In the genomic region with DNA sequence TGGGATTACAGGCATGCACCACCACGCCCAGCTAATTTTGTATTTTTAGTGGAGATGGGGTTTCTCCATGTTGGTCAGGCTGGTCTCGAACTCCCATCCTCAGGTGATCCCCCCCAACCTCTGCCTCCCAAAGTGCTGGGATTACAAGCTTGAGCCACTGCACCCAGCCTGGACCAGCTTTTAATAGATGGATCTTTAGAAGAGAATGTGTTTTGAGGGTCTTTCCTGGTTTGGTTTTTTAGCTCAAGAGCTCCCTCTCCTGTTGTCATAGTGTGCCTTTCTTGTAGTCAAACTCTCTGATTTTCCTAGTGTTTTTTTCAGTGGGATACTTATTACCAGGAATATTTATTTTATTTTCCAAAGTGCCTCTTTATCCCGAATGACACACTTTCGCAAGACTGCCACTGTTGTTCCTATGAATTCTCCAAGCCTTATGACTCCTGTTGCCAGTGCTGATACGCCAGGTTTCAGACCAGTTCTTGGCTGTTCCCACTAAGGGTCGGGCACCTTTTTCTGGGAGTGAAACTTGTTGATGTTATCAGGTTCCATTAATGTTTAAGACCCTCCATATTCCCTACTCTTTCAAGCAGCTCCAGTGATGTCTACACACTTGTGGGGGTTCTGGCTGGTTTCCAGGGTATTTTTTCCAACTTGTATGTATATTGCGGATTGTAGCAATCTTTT, we compare ENCODE assay signal across 9 cellular contexts. TPM values are rescaled to one million over a fixed set of nuclear protein-coding genes. Genes with fewer than 3 reads are reported as not detected.
A peak's percentile ranks its signal among the peaks of the same experiment; 100 is the strongest.
DNase-seq lines count a peak whose midpoint lies in the region; ATAC-seq, FAIRE-seq and TF ChIP-seq lines count a peak whose summit lies in the region.
"Had no signal": no experiment of that assay in that cellular context is flagged by ENCODE, and none has a peak within 500 bp of the region (broad histone marks: within the 10 kb centered on the region; RNA-seq: fewer than 3 reads in every experiment).

No MANE protein-coding gene starts in this region.

- H3K9me1 ChIP-seq in endothelial cell of umbilical vein (replicated peaks; ENCODE audit: control insufficient read depth, extremely low read depth, insufficient read depth, low read length), result no peaks in the 10 kb centered on the region

- H2BK15ac ChIP-seq in neuronal stem cell (ENCODE audit: low read length), result no peak overlapping the region

- no peak overlapping the region for H3K23ac ChIP-seq in neuronal stem cell (ENCODE audit: low read depth, low read length, poor library complexity)

- H3K4me2 ChIP-seq in GM23338, result no peak overlapping the region
- H3K4me2 ChIP-seq in endothelial cell of umbilical vein (ENCODE audit: insufficient read depth, low read length), result no peak overlapping the region
- H3K4me2 ChIP-seq in neuronal stem cell (ENCODE audit: insufficient read depth, low read length, poor library complexity, severe bottlenecking), result no peak overlapping the region

- no peak overlapping the region for H4K8ac ChIP-seq in neuronal stem cell (ENCODE audit: low read depth, low read length)

- BruUV-seq in endothelial cell of umbilical vein (replicated peaks; lab: Mats Ljungman, UMichigan), result no TSS peak

- H2AFZ ChIP-seq in GM23338 (no peak overlapping the region), endothelial cell of umbilical vein (ENCODE audit: low read depth, low read length) (no peak overlapping the region), neuronal stem cell (ENCODE audit: low read length) (no peak overlapping the region)

- no peak overlapping the region for H3K4me3 Mint-ChIP-seq in GM23338
- no peak overlapping the region for H3K4me3 Mint-ChIP-seq in activated CD4-positive, alpha-beta T cell treated with anti-CD3 and anti-CD28 coated beads, Interleukin-2, amount 10 ng/mL, durations not matched to agents 24 days and 14 days

- H3K4me3 ChIP-seq in GM23338 (no peak overlapping the region), endothelial cell of umbilical vein (replicated peaks in 1 of 3; ENCODE audit: insufficient read depth in 1 of 3, low read depth in 1 of 3, low read length in 3 of 3) (no peak overlapping the region), neuronal stem cell (ENCODE audit: low read length in 2 of 2) (no peak overlapping the region)

- no peak overlapping the region for H3K4ac ChIP-seq in neuronal stem cell (ENCODE audit: low read length)

- FAIRE-seq in endothelial cell of umbilical vein (lab: Jason Lieb, UNC), result peak; percentile 37

- H3K27me3 Mint-ChIP-seq in GM23338 (ENCODE audit: insufficient read depth, low read depth, poor library complexity), result no peaks in the 10 kb centered on the region
- H3K27me3 Mint-ChIP-seq in activated CD4-positive, alpha-beta T cell treated with anti-CD3 and anti-CD28 coated beads, Interleukin-2, amount 10 ng/mL, durations not matched to agents 24 days and 14 days, result no peaks in the 10 kb centered on the region

- no peaks in the 10 kb centered on the region for H3F3A ChIP-seq in GM23338 (replicated peaks; ENCODE audit: low read depth)

- H2BK12ac ChIP-seq in neuronal stem cell (ENCODE audit: low read length), result no peak overlapping the region

- WGBS in neuronal stem cell (ENCODE audit: extremely low coverage in 2 of 2, insufficient read length in 2 of 2, insufficient replicate concordance in 1 of 2), 2 donors, result no CpG with 5 or more reads among the region's 7 CpGs

- ATAC-seq in GM23338 (peak; percentile 87), GM19467 (IDR thresholded peaks at IDR 0.05; ENCODE audit: unreplicated experiment) (no peak)

- H3K79me2 ChIP-seq in GM23338 (replicated peaks; ENCODE audit: insufficient read depth), result no peaks in the 10 kb centered on the region
- no peaks in the 10 kb centered on the region for H3K79me2 ChIP-seq in endothelial cell of umbilical vein (ENCODE audit: control insufficient read depth, insufficient read depth, low read length)

- H3K18ac ChIP-seq in neuronal stem cell (ENCODE audit: low read length), result no peak overlapping the region

- H3K27ac ChIP-seq in GM23338 (ENCODE audit: low read depth) (0 out of 2 replicates have a peak overlapping the region, but pooled peaks have one; percentile 20), endothelial cell of umbilical vein (ENCODE audit: insufficient read depth, low read depth, low read length) (no peak overlapping the region), neuronal stem cell (replicated peaks; ENCODE audit: low read length) (no peak overlapping the region)
- H3K27ac ChIP-seq: epithelial cell of prostate had no signal

- dilution Hi-C loops in endothelial cell of umbilical vein (cut with MboI; ENCODE audit: extremely low pct_ligation_motif_present, low sequenced_read_pairs), result no loop called here

- H3K27me3 ChIP-seq in GM23338 (ENCODE audit: insufficient read depth) (no peaks in the 10 kb centered on the region), endothelial cell of umbilical vein (ENCODE audit: control insufficient read depth in 2 of 2, insufficient read depth in 2 of 2, low read length in 2 of 2) (no peaks in the 10 kb centered on the region), neuronal stem cell (ENCODE audit: control insufficient read depth in 3 of 3, insufficient read depth in 3 of 3, low read depth in 1 of 3, low read length in 3 of 3) (no peaks in the 10 kb centered on the region)

- POLR2A ChIA-PET in endothelial cell of umbilical vein (lab: Charles Lee), result interaction anchor here (0.7 to 1.0 kb wide), 2 partner anchors 230 to 277 kb away, joined by 3 read pairs; partner anchors contain the start of gene SMARCD1

- no peak for TF ChIP-seq POLR2A in endothelial cell of umbilical vein (IDR thresholded peaks at IDR 0.05; ENCODE audit: low read depth, low read length)

- peaks cover 9% of the 10 kb centered on the region; the same call in 2 of the 3 replicates for H3K4me1 Mint-ChIP-seq in GM23338
- H3K4me1 Mint-ChIP-seq in activated CD4-positive, alpha-beta T cell treated with anti-CD3 and anti-CD28 coated beads, Interleukin-2, amount 10 ng/mL, durations not matched to agents 24 days and 14 days, result no peaks in the 10 kb centered on the region

- no peak overlapping the region for H2BK120ac ChIP-seq in neuronal stem cell (ENCODE audit: low read depth, low read length)

- H4K91ac ChIP-seq in neuronal stem cell (ENCODE audit: low read depth, low read length, poor library complexity), result no peak overlapping the region

- H3K4me1 ChIP-seq in GM23338 (ENCODE audit: insufficient read depth) (peaks cover 10% of the 10 kb centered on the region), endothelial cell of umbilical vein (ENCODE audit: control insufficient read depth, extremely low read depth, insufficient read depth, low read length) (no peaks in the 10 kb centered on the region), neuronal stem cell (ENCODE audit: control insufficient read depth in 2 of 2, insufficient read depth in 1 of 2, low read depth in 1 of 2, low read length in 2 of 2) (no peaks in the 10 kb centered on the region)

- H3K36me3 Mint-ChIP-seq in GM23338 (ENCODE audit: low read depth), result no peaks in the 10 kb centered on the region
- no peaks in the 10 kb centered on the region for H3K36me3 Mint-ChIP-seq in activated CD4-positive, alpha-beta T cell treated with anti-CD3 and anti-CD28 coated beads, Interleukin-2, amount 10 ng/mL, durations not matched to agents 24 days and 14 days (ENCODE audit: low read depth)

- H3K9me3 Mint-ChIP-seq in GM23338, result no peaks in the 10 kb centered on the region
- H3K9me3 Mint-ChIP-seq in activated CD4-positive, alpha-beta T cell treated with anti-CD3 and anti-CD28 coated beads, Interleukin-2, amount 10 ng/mL, durations not matched to agents 24 days and 14 days, result no peaks in the 10 kb centered on the region

- no peak overlapping the region for H2BK5ac ChIP-seq in neuronal stem cell (ENCODE audit: low read length)

- peak; percentile 77 for TF ChIP-seq CTCF in AG09319 (IDR thresholded peaks at IDR 0.05; ENCODE audit: low read depth, low read length)
- peak; percentile 70 to 95 for TF ChIP-seq CTCF in GM23338 (conservative IDR thresholded peaks at IDR 0.05; ENCODE audit: low read depth in 2 of 2)
- TF ChIP-seq CTCF in endothelial cell of umbilical vein (IDR thresholded peaks at IDR 0.05; ENCODE audit: extremely low read depth in 1 of 2, insufficient read depth in 1 of 2, low read depth in 1 of 2, low read length in 2 of 2), result peak; percentile 50 to 68

- no peaks in the 10 kb centered on the region for H3K9me2 ChIP-seq in GM23338 (ENCODE audit: insufficient read depth)

- H3K9ac ChIP-seq in endothelial cell of umbilical vein (replicated peaks; ENCODE audit: extremely low read depth, insufficient read depth, low read length) (no peak overlapping the region), neuronal stem cell (ENCODE audit: low read depth, low read length, poor library complexity) (no peak overlapping the region)

- no peaks in the 10 kb centered on the region for H3K79me1 ChIP-seq in neuronal stem cell (ENCODE audit: low read depth, low read length)

- no peak overlapping the region for H3K27ac Mint-ChIP-seq in GM23338
- no peak overlapping the region for H3K27ac Mint-ChIP-seq in activated CD4-positive, alpha-beta T cell treated with anti-CD3 and anti-CD28 coated beads, Interleukin-2, amount 10 ng/mL, durations not matched to agents 24 days and 14 days

- DNase-seq in AG09319 (ENCODE audit: extremely low read depth, low read depth), result peak; percentile 27
- peak; percentile 80 for DNase-seq in GM23338 (ENCODE audit: low spot score)
- peak; percentile 58 for DNase-seq in NCI-H82 treated with DMSO at 0.1 percent for 48 hours (lab: John Stamatoyannopoulos, UW; ENCODE audit: unreplicated experiment)
- DNase-seq in endothelial cell of umbilical vein (ENCODE audit: low read depth, low spot score), result peak; percentile 70
- DNase-seq in neuronal stem cell (ENCODE audit: low spot score), result peak; percentile 48
- no peak for DNase-seq in activated CD4-positive, alpha-beta T cell treated with anti-CD3 and anti-CD28 coated beads, Interleukin-2, amount 10 ng/mL, durations not matched to agents 24 days and 14 days
- DNase-seq in central memory CD4-positive, alpha-beta T cell, result no peak

- no peaks in the 10 kb centered on the region for H3K9me3 ChIP-seq in endothelial cell of umbilical vein (replicated peaks; ENCODE audit: control insufficient read depth, insufficient read depth, low read length)
- no peaks in the 10 kb centered on the region for H3K9me3 ChIP-seq in neuronal stem cell (replicated peaks in 1 of 2; ENCODE audit: control insufficient read depth in 2 of 2, insufficient read depth in 1 of 2, low read depth in 1 of 2, low read length in 2 of 2)

- H2AK5ac ChIP-seq in neuronal stem cell (ENCODE audit: low read depth, low read length), result no peak overlapping the region

- CTCF ChIA-PET in endothelial cell of umbilical vein (lab: Charles Lee), result interaction anchor here (0.6 to 6.7 kb wide), 74 partner anchors 9 to 336 kb away, joined by 3 to 181 read pairs (median 5); partner anchors contain the start of genes CERS5, COX14, GPD1 and LIMA1

- intact Hi-C loops in endothelial cell of umbilical vein (cut with micrococcal nuclease), result loop anchor here (1.0 kb wide), 4 partner anchors 132 to 239 kb away; no protein-coding TSS in a partner anchor
- intact Hi-C loops in activated CD4-positive, alpha-beta T cell treated with anti-CD3 and anti-CD28 coated beads, Interleukin-2, amount 10 ng/mL, durations not matched to agents 24 days and 14 days (cut with micrococcal nuclease), result loop anchor here (1.0 kb wide), 1 partner anchor 182 kb away; no protein-coding TSS in a partner anchor

- no peak overlapping the region for H3K14ac ChIP-seq in neuronal stem cell (ENCODE audit: low read length)

- H3K36me3 ChIP-seq in GM23338 (ENCODE audit: insufficient read depth) (no peaks in the 10 kb centered on the region), endothelial cell of umbilical vein (ENCODE audit: control insufficient read depth in 2 of 2, extremely low read depth in 1 of 2, insufficient read depth in 2 of 2, low read length in 2 of 2) (no peaks in the 10 kb centered on the region), neuronal stem cell (replicated peaks in 1 of 2; ENCODE audit: control insufficient read depth in 2 of 2, insufficient read depth in 2 of 2, low read length in 2 of 2) (no peaks in the 10 kb centered on the region)

- no peaks in the 10 kb centered on the region for H4K20me1 ChIP-seq in GM23338 (replicated peaks; ENCODE audit: insufficient read depth)
- no peaks in the 10 kb centered on the region for H4K20me1 ChIP-seq in endothelial cell of umbilical vein (replicated peaks; ENCODE audit: control insufficient read depth, extremely low read depth, insufficient read depth, low read length)

RNA-seq across cellular contexts. Expression of gene LIMA1, which starts 31.5 kb away (rescaled TPM):
- 26.3 and 29.6 TPM in 2 replicates for total RNA-seq in GM23338 (2014; rRNA removed; shearing (Covaris generic))
- polyA plus RNA-seq in GM23338 (2016; fragmentation: Nextera tagmentation; extraction: Ambion mirVana) (24.7 and 27.7 TPM in 2 replicates), endothelial cell of umbilical vein (25.6 and 35.0 TPM in 2 replicates)
- 81.3 and 87.3 TPM in 2 replicates for total RNA-seq in endothelial cell of umbilical vein
- 40.0 and 41.7 TPM in 2 replicates for polyA plus RNA-seq in endothelial cell of umbilical vein (2011; cell fraction: cytosol; rRNA removed)
- polyA plus RNA-seq in endothelial cell of umbilical vein (2011; cell fraction: nucleus; rRNA removed), result 106 and 111 TPM in 2 replicates
- 56.4 and 68.9 TPM in 2 replicates for polyA plus RNA-seq in endothelial cell of umbilical vein (2012)
- 87.9 and 97.0 TPM in 2 replicates for polyA minus RNA-seq in endothelial cell of umbilical vein
- polyA minus RNA-seq in endothelial cell of umbilical vein (2011; cell fraction: cytosol; rRNA and poly(A)+ RNA removed), result 27.1 TPM
- polyA minus RNA-seq in endothelial cell of umbilical vein (2011; cell fraction: nucleus; rRNA and poly(A)+ RNA removed), result 89.4 and 125 TPM in 2 replicates
- 26.9 TPM for polyA plus RNA-seq in neuronal stem cell (2013, experiment 1 of 2)
- polyA plus RNA-seq in neuronal stem cell (2013, experiment 2 of 2), result 26.9 TPM
- 94.6 and 98.2 TPM in 2 replicates for total RNA-seq in activated CD4-positive, alpha-beta T cell treated with anti-CD3 and anti-CD28 coated beads, Interleukin-2, amount 10 ng/mL, durations not matched to agents 24 days and 14 days

Comparison
In these comparisons a context has a peak if more than half of its experiments do, and no peak if none do; other contexts are left out.
1. DNase-seq: peak in AG09319 (single experiment), GM23338 (single experiment), NCI-H82 treated with DMSO at 0.1 percent for 48 hours (single experiment), endothelial cell of umbilical vein (single experiment) and neuronal stem cell (single experiment); none in activated CD4-positive, alpha-beta T cell treated with anti-CD3 and anti-CD28 coated beads, Interleukin-2, amount 10 ng/mL, durations not matched to agents 24 days and 14 days (single experiment) and central memory CD4-positive, alpha-beta T cell (single experiment).
2. Peak in every context shown above with its lines, with median percentiles within 50 percentile points of each other: CTCF ChIP-seq.